In genomic region chr22:37018086-37018814, GRCh38 we compare ENCODE assay signal across 8 cellular contexts. TPM values are rescaled to one million over a fixed set of nuclear protein-coding genes. Genes with fewer than 3 reads are reported as not detected.
DNase-seq lines count a peak whose midpoint lies in the region; ATAC-seq and TF ChIP-seq lines count a peak whose summit lies in the region.

No MANE protein-coding gene starts in this region.

- peaks cover 35% of the 10 kb centered on the region for H3K79me2 ChIP-seq in GM23338 (replicated peaks; ENCODE audit: insufficient read depth)

- no peaks in the 10 kb centered on the region for H3K9me2 ChIP-seq in GM23338 (ENCODE audit: insufficient read depth)

- H3K27me3 Mint-ChIP-seq in GM23338 (ENCODE audit: insufficient read depth, low read depth, poor library complexity) = peaks cover 7% of the 10 kb centered on the region
- no peaks in the 10 kb centered on the region for H3K27me3 Mint-ChIP-seq in activated T-helper 17 cell treated with anti-CD3 and anti-CD28 coated beads, Interleukin-2, amount 50 U/mL, for 72 hours

- H3K36me3 ChIP-seq in GM23338 (ENCODE audit: insufficient read depth) = no peaks in the 10 kb centered on the region

- no peak for TF ChIP-seq CTCF in GM23338 (conservative IDR thresholded peaks at IDR 0.05; ENCODE audit: low read depth in 2 of 2)

- intact Hi-C loops in right cardiac atrium (cut with DNase I) = no loop called here

- no peaks in the 10 kb centered on the region for H3F3A ChIP-seq in GM23338 (replicated peaks; ENCODE audit: low read depth)

- H3K4me1 ChIP-seq in GM23338 (ENCODE audit: insufficient read depth) = peaks cover 11% of the 10 kb centered on the region; the same call in 1 of the 2 replicates
- H3K4me1 ChIP-seq in right cardiac atrium (ENCODE audit: control insufficient read depth, insufficient read depth, low read length) = peaks cover 24% of the 10 kb centered on the region

- WGBS in right cardiac atrium = 70% methylated on average over 45 of the region's 45 CpGs

- no peak overlapping the region for H3K27ac Mint-ChIP-seq in GM23338
- no peak overlapping the region for H3K27ac Mint-ChIP-seq in activated T-helper 17 cell treated with anti-CD3 and anti-CD28 coated beads, Interleukin-2, amount 50 U/mL, for 72 hours

- no peaks in the 10 kb centered on the region; the same call in 2 of the 3 replicates for H3K9me3 Mint-ChIP-seq in GM23338
- no peaks in the 10 kb centered on the region for H3K9me3 Mint-ChIP-seq in activated T-helper 17 cell treated with anti-CD3 and anti-CD28 coated beads, Interleukin-2, amount 50 U/mL, for 72 hours

- H3K4me3 Mint-ChIP-seq in GM23338 = peak overlapping the region; percentile 88
- H3K4me3 Mint-ChIP-seq in activated T-helper 17 cell treated with anti-CD3 and anti-CD28 coated beads, Interleukin-2, amount 50 U/mL, for 72 hours = peak overlapping the region; percentile 66

- peak overlapping the region; percentile 75 for H3K4me3 ChIP-seq in GM23338
- H3K4me3 ChIP-seq in right cardiac atrium (ENCODE audit: low read length) = peak overlapping the region; percentile 69
- H3K4me3 ChIP-seq in skeletal muscle cell (ENCODE audit: low read depth, low read length) = peak overlapping the region; percentile 77

- ATAC-seq in GM23338 (peak; percentile 6), right cardiac atrium (no peak), HG02642 (IDR thresholded peaks at IDR 0.05; ENCODE audit: poor library complexity, unreplicated experiment) (no peak)
- ATAC-seq in activated T-helper 17 cell treated with anti-CD3 and anti-CD28 coated beads, Interleukin-2, amount 50 U/mL, for 72 hours (replicated peaks) = no peak

- H3K36me3 Mint-ChIP-seq in GM23338 (ENCODE audit: low read depth) = peaks cover 17% of the 10 kb centered on the region; the same call in 2 of the 3 replicates
- H3K36me3 Mint-ChIP-seq in activated T-helper 17 cell treated with anti-CD3 and anti-CD28 coated beads, Interleukin-2, amount 50 U/mL, for 72 hours (ENCODE audit: low read depth) = no peaks in the 10 kb centered on the region

- DNase-seq in GM23338 (ENCODE audit: low spot score) (peak; percentile 49), right cardiac atrium (peak in 2 of 3 donors; percentile 53 to 62), skeletal muscle cell (ENCODE audit: low read depth) (no peak), NCI-H128 (lab: John Stamatoyannopoulos, UW; ENCODE audit: unreplicated experiment) (no peak), NCI-H1105 (lab: John Stamatoyannopoulos, UW) (no peak), NCI-H2081 treated with DMSO at 0.1 percent for 48 hours (lab: John Stamatoyannopoulos, UW) (no peak)

- H3K4me1 Mint-ChIP-seq in GM23338 = peaks cover 19% of the 10 kb centered on the region; the same call in 2 of the 3 replicates
- peaks cover 5% of the 10 kb centered on the region for H3K4me1 Mint-ChIP-seq in activated T-helper 17 cell treated with anti-CD3 and anti-CD28 coated beads, Interleukin-2, amount 50 U/mL, for 72 hours

- peak overlapping the region; percentile 55; the same call in 1 of the 2 replicates for H3K27ac ChIP-seq in GM23338 (ENCODE audit: low read depth)
- H3K27ac ChIP-seq in right cardiac atrium (ENCODE audit: low read length) = peak overlapping the region; percentile 97

- H3K27me3 ChIP-seq in GM23338 (ENCODE audit: insufficient read depth) (no peaks in the 10 kb centered on the region), right cardiac atrium (ENCODE audit: control insufficient read depth, insufficient read depth) (no peaks in the 10 kb centered on the region)

- H4K20me1 ChIP-seq in GM23338 (replicated peaks; ENCODE audit: insufficient read depth) = no peaks in the 10 kb centered on the region; the same call in 1 of the 2 replicates

- H3K9me3 ChIP-seq in right cardiac atrium (ENCODE audit: control insufficient read depth, low read length) = no peaks in the 10 kb centered on the region

- no peak overlapping the region for H2AFZ ChIP-seq in GM23338

- peak overlapping the region; percentile 88 for H3K4me2 ChIP-seq in GM23338

TF ChIP-seq in GM23338, 12 proteins besides CTCF, POLR2A, EP300 and RAD21 (continues in another document):
- no peak for TF ChIP-seq EZH2 (IDR thresholded peaks at IDR 0.05; ENCODE audit: low read depth, unreplicated experiment)
- no peak for TF ChIP-seq ZNF462 (CRISPR knock-in tag; IDR thresholded peaks at IDR 0.05)
- TF ChIP-seq EZH2phosphoT487 (IDR thresholded peaks at IDR 0.05; ENCODE audit: unreplicated experiment) = no peak

RNA-seq across cellular contexts. Expression of gene TST, which starts 1.0 kb away (rescaled TPM):
- total RNA-seq in GM23338 (2014; rRNA removed; shearing (Covaris generic)) = 32.4 and 32.7 TPM in 2 replicates
- 14.6 and 16.3 TPM in 2 replicates for polyA plus RNA-seq in GM23338 (2016; fragmentation: Nextera tagmentation; extraction: Ambion mirVana)
- 10 to 100 TPM in 1 of 2 donors, 1 to 10 TPM in 1; 8.2 to 14.5 TPM for total RNA-seq in activated T-helper 17 cell treated with anti-CD3 and anti-CD28 coated beads, Interleukin-2, amount 50 U/mL, for 72 hours
- 10 to 100 TPM; 31.7 to 53.6 (median 36.6) TPM for total RNA-seq in right cardiac atrium
- 67.9 TPM for polyA plus RNA-seq in right cardiac atrium

RNA-seq across cellular contexts. Expression of gene MPST, which starts 1.3 kb away (rescaled TPM):
- 121 and 158 TPM in 2 replicates for total RNA-seq in GM23338 (2014; rRNA removed; shearing (Covaris generic))
- polyA plus RNA-seq in GM23338 (2016; fragmentation: Nextera tagmentation; extraction: Ambion mirVana) (85.5 and 86.2 TPM in 2 replicates), right cardiac atrium (93.0 TPM)
- total RNA-seq in activated T-helper 17 cell treated with anti-CD3 and anti-CD28 coated beads, Interleukin-2, amount 50 U/mL, for 72 hours = 10 to 100 TPM; 22.7 to 41.6 TPM
- 10 to 100 TPM; 49.6 to 65.7 (median 54.2) TPM for total RNA-seq in right cardiac atrium

RNA-seq across cellular contexts. Expression of gene KCTD17, which starts 33.3 kb away (rescaled TPM):
- 26.9 and 35.0 TPM in 2 replicates for total RNA-seq in GM23338 (2014; rRNA removed; shearing (Covaris generic))
- polyA plus RNA-seq in GM23338 (2016; fragmentation: Nextera tagmentation; extraction: Ambion mirVana) (21.2 and 25.1 TPM in 2 replicates), right cardiac atrium (34.4 TPM)
- total RNA-seq in activated T-helper 17 cell treated with anti-CD3 and anti-CD28 coated beads, Interleukin-2, amount 50 U/mL, for 72 hours = 10 to 100 TPM; 39.4 to 41.9 TPM
- 10 to 100 TPM; 24.8 to 37.8 (median 32.2) TPM for total RNA-seq in right cardiac atrium

Comparison
In these comparisons a context has a peak if more than half of its experiments do, and no peak if none do; other contexts are left out.
1. DNase-seq: peak in GM23338 (single experiment) and right cardiac atrium (2 of 3); none in skeletal muscle cell (single experiment), NCI-H128 (single experiment), NCI-H1105 (single experiment) and NCI-H2081 treated with DMSO at 0.1 percent for 48 hours (single experiment).
2. Peak in every context shown above with its lines, with median percentiles within 50 percentile points of each other: H3K4me3 ChIP-seq.